Comparison of ENCODE assay signal across 8 cellular contexts in genomic region chr12:131929530-131930456, GRCh38. TPM values are rescaled to one million over a fixed set of nuclear protein-coding genes. Genes with fewer than 3 reads are reported as not detected.
DNase-seq lines count a peak whose midpoint lies in the region; ATAC-seq and TF ChIP-seq lines count a peak whose summit lies in the region.

No MANE protein-coding gene starts in this region.

- intact Hi-C loops in A673 (cut with micrococcal nuclease; ENCODE audit: unreplicated experiment) = no loop called here

- POLR2A ChIA-PET in A673 (lab: Charles Lee; ENCODE audit: low non-redundant PET) = interaction anchor here (0.6 kb wide), 1 partner anchor 21 kb away, joined by 3 read pairs; no protein-coding TSS in a partner anchor

- H3K36me3 Mint-ChIP-seq in activated T-cell treated with anti-CD3 and anti-CD28 coated beads, Interleukin-2, amount 50 U/mL, for 72 hours (ENCODE audit: insufficient read depth in 2 of 2) = peaks cover 13 to 20% of the 10 kb centered on the region in 2 donors
- peaks cover 14% of the 10 kb centered on the region for H3K36me3 Mint-ChIP-seq in progenitor cell of endocrine pancreas (ENCODE audit: insufficient read depth)

- peak overlapping the region; percentile 95 for H3K27ac Mint-ChIP-seq in activated T-cell treated with anti-CD3 and anti-CD28 coated beads, Interleukin-2, amount 50 U/mL, for 72 hours
- H3K27ac Mint-ChIP-seq in progenitor cell of endocrine pancreas = peak overlapping the region; percentile 78

- H3K4me3 Mint-ChIP-seq in activated T-cell treated with anti-CD3 and anti-CD28 coated beads, Interleukin-2, amount 50 U/mL, for 72 hours = peak overlapping the region; percentile 96 to 100
- H3K4me3 Mint-ChIP-seq in progenitor cell of endocrine pancreas (ENCODE audit: low read depth) = peak overlapping the region; percentile 91

- H3K9me3 ChIP-seq in A673 (ENCODE audit: low read depth, low read length, poor library complexity, severe bottlenecking) = no peaks in the 10 kb centered on the region

- peaks cover 9% of the 10 kb centered on the region for H3K4me1 ChIP-seq in A673 (ENCODE audit: insufficient read depth, low read length, poor library complexity, severe bottlenecking)

- TF ChIP-seq CTCF in A673 (conservative IDR thresholded peaks at IDR 0.05; ENCODE audit: low read depth, low read length) (no peak), progenitor cell of endocrine pancreas (IDR thresholded peaks at IDR 0.05; ENCODE audit: unreplicated experiment) (no peak)

- CTCF ChIA-PET in A673 (lab: Charles Lee) = no interaction called here

- no TSS peak for BruUV-seq in A673 (replicated peaks; lab: Mats Ljungman, UMichigan)

- no peaks in the 10 kb centered on the region for H3K9me3 Mint-ChIP-seq in activated T-cell treated with anti-CD3 and anti-CD28 coated beads, Interleukin-2, amount 50 U/mL, for 72 hours
- H3K9me3 Mint-ChIP-seq in progenitor cell of endocrine pancreas (ENCODE audit: low read depth) = no peaks in the 10 kb centered on the region

- DNase-seq in A673 (ENCODE audit: low spot score) (peak; percentile 36), LoVo (ENCODE audit: low spot score) (peak; percentile 29), germinal center (ENCODE audit: low spot score) (peak; percentile 66), progenitor cell of endocrine pancreas (ENCODE audit: low spot score, unreplicated experiment) (no peak), NCI-H1694 (lab: John Stamatoyannopoulos, UW) (no peak), Kasumi-1 (lab: John Stamatoyannopoulos, UW) (no peak)
- DNase-seq in activated T-cell treated with anti-CD3 and anti-CD28 coated beads, Interleukin-2, amount 50 U/mL, for 72 hours = peak; percentile 34 to 42

- peak overlapping the region; percentile 95 for H3K4me3 ChIP-seq in A673 (ENCODE audit: low read depth, low read length, poor library complexity, severe bottlenecking)

- H3K36me3 ChIP-seq in A673 (ENCODE audit: insufficient read depth, low read length, poor library complexity, severe bottlenecking) = peaks cover 34% of the 10 kb centered on the region

- H3K27ac ChIP-seq in A673 (ENCODE audit: low read depth, low read length, poor library complexity, severe bottlenecking) = peak overlapping the region; percentile 97

- H3K27me3 ChIP-seq in A673 (replicated peaks; ENCODE audit: insufficient read depth, low read depth, low read length, poor library complexity) = no peaks in the 10 kb centered on the region

- no peaks in the 10 kb centered on the region for H3K27me3 Mint-ChIP-seq in activated T-cell treated with anti-CD3 and anti-CD28 coated beads, Interleukin-2, amount 50 U/mL, for 72 hours (ENCODE audit: low read depth)
- H3K27me3 Mint-ChIP-seq in progenitor cell of endocrine pancreas = no peaks in the 10 kb centered on the region

- peaks cover 39% of the 10 kb centered on the region for H3K4me1 Mint-ChIP-seq in activated T-cell treated with anti-CD3 and anti-CD28 coated beads, Interleukin-2, amount 50 U/mL, for 72 hours (ENCODE audit: low read depth)
- peaks cover 3% of the 10 kb centered on the region for H3K4me1 Mint-ChIP-seq in progenitor cell of endocrine pancreas (ENCODE audit: low read depth)

- peak; percentile 32 for ATAC-seq in GM18907 (IDR thresholded peaks at IDR 0.05; ENCODE audit: unreplicated experiment)
- peak; percentile 6 to 20 for ATAC-seq in activated T-cell treated with anti-CD3 and anti-CD28 coated beads, Interleukin-2, amount 50 U/mL, for 72 hours (replicated peaks in 1 of 2)

RNA-seq across cellular contexts. Expression of gene PUS1, which starts 0.7 kb away (rescaled TPM):
- total RNA-seq in A673 (2021) (83.3 and 103 TPM in 2 replicates), progenitor cell of endocrine pancreas (38.5 and 40.4 TPM in 2 replicates)
- 10 to 100 TPM; 37.3 to 53.4 TPM for total RNA-seq in activated T-cell treated with anti-CD3 and anti-CD28 coated beads, Interleukin-2, amount 50 U/mL, for 72 hours

RNA-seq across cellular contexts. Expression of gene EP400, which starts 19.9 kb away (rescaled TPM):
- total RNA-seq in A673 (2021) (80.1 and 91.4 TPM in 2 replicates), progenitor cell of endocrine pancreas (63.0 and 66.6 TPM in 2 replicates)
- total RNA-seq in activated T-cell treated with anti-CD3 and anti-CD28 coated beads, Interleukin-2, amount 50 U/mL, for 72 hours = 10 to 100 TPM; 51.7 to 52.3 TPM

RNA-seq across cellular contexts. Expression of gene ULK1, which starts 35.4 kb away (rescaled TPM):
- total RNA-seq in A673 (2021) = 56.1 and 57.3 TPM in 2 replicates
- total RNA-seq in activated T-cell treated with anti-CD3 and anti-CD28 coated beads, Interleukin-2, amount 50 U/mL, for 72 hours = 10 to 100 TPM; 29.8 to 31.2 TPM
- 111 and 122 TPM in 2 replicates for total RNA-seq in progenitor cell of endocrine pancreas

Comparison
In these comparisons a context has a peak if more than half of its experiments do, and no peak if none do; other contexts are left out.
1. DNase-seq: peak in A673 (single experiment), LoVo (single experiment), activated T-cell treated with anti-CD3 and anti-CD28 coated beads, Interleukin-2, amount 50 U/mL, for 72 hours (2 of 2) and germinal center (single experiment); none in progenitor cell of endocrine pancreas (single experiment), NCI-H1694 (single experiment) and Kasumi-1 (0 of 2).